ENCODE assay signal across 18 cellular contexts in genomic region chr11:66850235-66850587, GRCh38.
"Had no signal": no experiment of that assay in that cellular context is flagged by ENCODE, and none has a peak within 500 bp of the region (broad histone marks: within the 10 kb centered on the region; RNA-seq: fewer than 3 reads in every experiment).

No MANE protein-coding gene starts in this region.

- H3K4me3 Mint-ChIP-seq: activated CD4-positive, alpha-beta memory T cell treated with anti-CD3 and anti-CD28 coated beads, Interleukin-2, amount 10 ng/mL, durations not matched to agents 7 days and 5 days; activated naive CD4-positive, alpha-beta T cell treated with anti-CD3 and anti-CD28 coated beads, Interleukin-2, amount 50 U/mL, for 24 hours; activated T-cell treated with anti-CD3 and anti-CD28 coated beads, Interleukin-2, amount 50 U/mL, for 24 hours; natural killer cell treated with Interleukin-12 subunit alpha and Interleukin-12 subunit beta and Interleukin-15 and Interleukin-18, amount 100 ng/mL, for 72 hours; T-cell had no signal

- DNase-seq: activated CD4-positive, alpha-beta memory T cell treated with anti-CD3 and anti-CD28 coated beads, Interleukin-2, amount 10 ng/mL, durations not matched to agents 7 days and 5 days; activated T-cell treated with anti-CD3 and anti-CD28 coated beads, Interleukin-2, amount 50 U/mL, for 24 hours; amniotic stem cell; central memory CD4-positive, alpha-beta T cell; cortex of kidney; effector CD8-positive, alpha-beta T cell; foreskin fibroblast; hippocampal formation; left ventricle myocardium inferior; occipital lobe; small intestine; T-cell; T1000 had no signal

- H3K4me3 ChIP-seq: left ventricle myocardium inferior, prostate gland had no signal

- H3K9me3 Mint-ChIP-seq: activated CD4-positive, alpha-beta memory T cell treated with anti-CD3 and anti-CD28 coated beads, Interleukin-2, amount 10 ng/mL, durations not matched to agents 7 days and 5 days; activated naive CD4-positive, alpha-beta T cell treated with anti-CD3 and anti-CD28 coated beads, Interleukin-2, amount 50 U/mL, for 24 hours; activated T-cell treated with anti-CD3 and anti-CD28 coated beads, Interleukin-2, amount 50 U/mL, for 24 hours; natural killer cell treated with Interleukin-12 subunit alpha and Interleukin-12 subunit beta and Interleukin-15 and Interleukin-18, amount 100 ng/mL, for 72 hours; T-cell had no signal

- H3K4me1 ChIP-seq: prostate gland had no signal

- H3K27me3 Mint-ChIP-seq: activated CD4-positive, alpha-beta memory T cell treated with anti-CD3 and anti-CD28 coated beads, Interleukin-2, amount 10 ng/mL, durations not matched to agents 7 days and 5 days; activated naive CD4-positive, alpha-beta T cell treated with anti-CD3 and anti-CD28 coated beads, Interleukin-2, amount 50 U/mL, for 24 hours; activated T-cell treated with anti-CD3 and anti-CD28 coated beads, Interleukin-2, amount 50 U/mL, for 24 hours; natural killer cell treated with Interleukin-12 subunit alpha and Interleukin-12 subunit beta and Interleukin-15 and Interleukin-18, amount 100 ng/mL, for 72 hours; T-cell had no signal

- H3K9me3 ChIP-seq: left ventricle myocardium inferior, prostate gland had no signal

- H3K27ac ChIP-seq: left ventricle myocardium inferior, prostate gland had no signal

- ATAC-seq: activated CD4-positive, CD25-positive, alpha-beta regulatory T cell treated with anti-CD3 and anti-CD28 coated beads, Interleukin-2, amount 50 U/mL, for 24 hours; right cardiac atrium; T-cell had no signal

- H3K36me3 ChIP-seq: prostate gland had no signal

- H3K27ac Mint-ChIP-seq: activated CD4-positive, alpha-beta memory T cell treated with anti-CD3 and anti-CD28 coated beads, Interleukin-2, amount 10 ng/mL, durations not matched to agents 7 days and 5 days; activated naive CD4-positive, alpha-beta T cell treated with anti-CD3 and anti-CD28 coated beads, Interleukin-2, amount 50 U/mL, for 24 hours; activated T-cell treated with anti-CD3 and anti-CD28 coated beads, Interleukin-2, amount 50 U/mL, for 24 hours; natural killer cell treated with Interleukin-12 subunit alpha and Interleukin-12 subunit beta and Interleukin-15 and Interleukin-18, amount 100 ng/mL, for 72 hours; T-cell had no signal

- H3K36me3 Mint-ChIP-seq: activated naive CD4-positive, alpha-beta T cell treated with anti-CD3 and anti-CD28 coated beads, Interleukin-2, amount 50 U/mL, for 24 hours; natural killer cell treated with Interleukin-12 subunit alpha and Interleukin-12 subunit beta and Interleukin-15 and Interleukin-18, amount 100 ng/mL, for 72 hours had no signal
